Comparison of ENCODE assay signal across 1 cellular context in genomic region chr6:37011656-37012378, GRCh38.
TF ChIP-seq lines count a peak whose summit lies in the region.

No MANE protein-coding gene starts in this region.

TF ChIP-seq in SK-N-SH, 30 proteins besides CTCF, POLR2A, EP300 and RAD21 (continued from another document):
- TF ChIP-seq REST (IDR thresholded peaks at IDR 0.05; ENCODE audit: low read depth, low read length) = no peak
- no peak for TF ChIP-seq YY1 (IDR thresholded peaks at IDR 0.05; ENCODE audit: low read depth)
TF ChIP-seq in SK-N-SH: peak in this region for 0.
